Comparison of ENCODE assay signal across 2 cellular contexts in the genomic region with DNA sequence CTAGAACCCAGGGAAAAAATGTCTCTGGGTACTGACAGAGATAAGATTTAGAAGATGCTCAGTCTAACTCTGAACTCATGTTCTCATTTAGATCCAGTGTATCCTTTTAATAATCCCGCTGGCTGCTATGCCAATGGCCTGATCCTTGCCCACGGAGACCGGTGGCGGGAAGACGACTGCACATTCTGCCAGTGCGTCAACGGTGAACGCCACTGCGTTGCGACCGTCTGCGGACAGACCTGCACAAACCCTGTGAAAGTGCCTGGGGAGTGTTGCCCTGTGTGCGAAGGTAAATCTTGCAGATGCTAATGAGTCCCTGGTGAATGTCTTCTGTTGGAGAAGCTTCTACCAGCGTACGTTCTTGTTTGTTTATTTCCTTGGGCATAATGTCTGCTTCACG.
TF ChIP-seq lines count a peak whose summit lies in the region.

No MANE protein-coding gene starts in this region.

TF ChIP-seq in A549, 52 proteins besides CTCF, POLR2A, EP300 and RAD21 (continued from another document):
- no peak for TF ChIP-seq RCOR1 (IDR thresholded peaks at IDR 0.05; ENCODE audit: low read depth, low read length)
- TF ChIP-seq SREBF2 (IDR thresholded peaks at IDR 0.05): no peak
- no peak for TF ChIP-seq KDM1A (IDR thresholded peaks at IDR 0.05; ENCODE audit: low read depth)
- TF ChIP-seq EHF (CRISPR knock-in tag; IDR thresholded peaks at IDR 0.05): no peak
- no peak for TF ChIP-seq FOSB (CRISPR knock-in tag; IDR thresholded peaks at IDR 0.05)
- TF ChIP-seq JUNB (IDR thresholded peaks at IDR 0.05): no peak
- TF ChIP-seq, protein P1, sequence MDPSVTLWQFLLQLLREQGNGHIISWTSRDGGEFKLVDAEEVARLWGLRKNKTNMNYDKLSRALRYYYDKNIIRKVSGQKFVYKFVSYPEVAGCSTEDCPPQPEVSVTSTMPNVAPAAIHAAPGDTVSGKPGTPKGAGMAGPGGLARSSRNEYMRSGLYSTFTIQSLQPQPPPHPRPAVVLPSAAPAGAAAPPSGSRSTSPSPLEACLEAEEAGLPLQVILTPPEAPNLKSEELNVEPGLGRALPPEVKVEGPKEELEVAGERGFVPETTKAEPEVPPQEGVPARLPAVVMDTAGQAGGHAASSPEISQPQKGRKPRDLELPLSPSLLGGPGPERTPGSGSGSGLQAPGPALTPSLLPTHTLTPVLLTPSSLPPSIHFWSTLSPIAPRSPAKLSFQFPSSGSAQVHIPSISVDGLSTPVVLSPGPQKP (IDR thresholded peaks at IDR 0.05; ENCODE audit: low read depth, low read length): no peak
- TF ChIP-seq, protein P2, sequence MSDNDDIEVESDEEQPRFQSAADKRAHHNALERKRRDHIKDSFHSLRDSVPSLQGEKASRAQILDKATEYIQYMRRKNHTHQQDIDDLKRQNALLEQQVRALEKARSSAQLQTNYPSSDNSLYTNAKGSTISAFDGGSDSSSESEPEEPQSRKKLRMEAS (IDR thresholded peaks at IDR 0.05): no peak

TF ChIP-seq in WTC11, 78 proteins besides CTCF, POLR2A, EP300 and RAD21 (continued from another document):
- TF ChIP-seq, protein P3, sequence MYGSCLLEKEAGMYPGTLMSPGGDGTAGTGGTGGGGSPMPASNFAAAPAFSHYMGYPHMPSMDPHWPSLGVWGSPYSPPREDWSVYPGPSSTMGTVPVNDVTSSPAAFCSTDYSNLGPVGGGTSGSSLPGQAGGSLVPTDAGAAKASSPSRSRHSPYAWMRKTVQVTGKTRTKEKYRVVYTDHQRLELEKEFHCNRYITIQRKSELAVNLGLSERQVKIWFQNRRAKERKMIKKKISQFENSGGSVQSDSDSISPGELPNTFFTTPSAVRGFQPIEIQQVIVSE (CRISPR knock-in tag; IDR thresholded peaks at IDR 0.05; ENCODE audit: borderline replicate concordance): no peak
- TF ChIP-seq ZNF138 (CRISPR knock-in tag; conservative IDR thresholded peaks at IDR 0.05) (no peak), ZNF219 (CRISPR knock-in tag; IDR thresholded peaks at IDR 0.05; ENCODE audit: borderline replicate concordance) (no peak)
